ENCODE assay signal across 8 cellular contexts in the genomic region with DNA sequence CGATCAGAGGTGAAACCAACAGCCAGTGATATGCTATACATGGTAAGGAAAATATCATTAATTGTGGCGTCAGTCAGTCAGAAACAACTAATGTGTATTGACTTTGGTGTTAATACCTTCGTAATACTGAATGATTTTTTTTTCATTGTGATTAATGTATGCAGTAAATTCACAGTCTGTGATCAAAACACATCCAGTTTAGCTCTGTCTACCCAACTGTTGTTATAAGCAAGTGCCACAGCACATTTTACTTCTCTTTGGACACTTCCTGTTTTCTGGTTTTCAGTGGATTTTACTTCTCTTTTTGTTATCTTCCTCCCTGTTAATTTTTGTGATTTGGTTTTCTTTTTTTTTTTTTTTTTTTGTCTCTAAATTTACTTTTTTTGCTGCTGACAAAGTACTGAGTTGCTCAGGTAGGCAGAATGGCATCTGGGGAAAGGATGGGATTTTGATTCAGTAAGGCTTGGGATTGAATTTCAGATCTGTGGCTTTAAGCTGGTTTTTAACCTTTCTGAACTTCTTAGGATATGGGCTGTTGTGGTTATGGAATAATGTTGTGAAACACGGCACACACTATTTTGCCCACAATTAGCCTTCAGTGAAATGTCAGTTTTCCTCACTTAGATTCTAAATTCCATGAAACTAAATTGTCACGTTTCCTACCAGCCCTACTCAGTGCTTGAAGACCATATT. TPM values are rescaled to one million over a fixed set of nuclear protein-coding genes. Genes with fewer than 3 reads are reported as not detected.
DNase-seq lines count a peak whose midpoint lies in the region; ATAC-seq and TF ChIP-seq lines count a peak whose summit lies in the region.

No MANE protein-coding gene starts in this region.

- H3K4me3 ChIP-seq in choroid plexus epithelial cell (ENCODE audit: low read depth, low read length) (peak overlapping the region; percentile 63), neural progenitor cell (no peak overlapping the region)

- H3K27me3 Mint-ChIP-seq in nephron progenitor cell (ENCODE audit: low read depth, poor library complexity), result no peaks in the 10 kb centered on the region
- H3K27me3 Mint-ChIP-seq in neural progenitor cell (ENCODE audit: insufficient read depth, low read depth), result peaks cover 4% of the 10 kb centered on the region

- H3K27ac ChIP-seq in neural progenitor cell, result no peak overlapping the region

- H3K27ac Mint-ChIP-seq in nephron progenitor cell (no peak overlapping the region), neural progenitor cell (no peak overlapping the region)

- H2AFZ ChIP-seq in neural progenitor cell (replicated peaks), result no peak overlapping the region

- no peaks in the 10 kb centered on the region for H3K36me3 ChIP-seq in neural progenitor cell

- no peaks in the 10 kb centered on the region for H3K9me3 ChIP-seq in neural progenitor cell (ENCODE audit: low read depth)

- DNase-seq in NCI-H69 (lab: John Stamatoyannopoulos, UW) (peak; percentile 14), choroid plexus epithelial cell (ENCODE audit: low read depth) (peak; percentile 45), nephron progenitor cell (no peak), NCI-H524 (lab: John Stamatoyannopoulos, UW) (no peak), hepatic stellate cell (ENCODE audit: low spot score) (no peak), neural progenitor cell (ENCODE audit: low spot score) (no peak)

- no peaks in the 10 kb centered on the region for H3K79me2 ChIP-seq in neural progenitor cell (ENCODE audit: low read depth)

- H4K20me1 ChIP-seq in neural progenitor cell (ENCODE audit: low read depth), result no peaks in the 10 kb centered on the region

- no peaks in the 10 kb centered on the region for H3F3A ChIP-seq in neural progenitor cell (ENCODE audit: low read depth)

- H3K36me3 Mint-ChIP-seq in nephron progenitor cell (ENCODE audit: low read depth) (no peaks in the 10 kb centered on the region), neural progenitor cell (no peaks in the 10 kb centered on the region)

- no peaks in the 10 kb centered on the region for H3K4me1 ChIP-seq in neural progenitor cell

- no peak for TF ChIP-seq CTCF in choroid plexus epithelial cell (conservative IDR thresholded peaks at IDR 0.05; ENCODE audit: low read depth, low read length)
- no peak for TF ChIP-seq CTCF in nephron progenitor cell (IDR thresholded peaks at IDR 0.05)
- no peak for TF ChIP-seq CTCF in neural progenitor cell (IDR thresholded peaks at IDR 0.05)

- H3K9me3 Mint-ChIP-seq in nephron progenitor cell, result no peaks in the 10 kb centered on the region
- no peaks in the 10 kb centered on the region for H3K9me3 Mint-ChIP-seq in neural progenitor cell

- H3K4me3 Mint-ChIP-seq in nephron progenitor cell (peak overlapping the region; percentile 61), neural progenitor cell (no peak overlapping the region)

- H3K4me2 ChIP-seq in neural progenitor cell, result no peak overlapping the region

- H3K4me1 Mint-ChIP-seq in nephron progenitor cell (peaks cover 42% of the 10 kb centered on the region), neural progenitor cell (peaks cover 14% of the 10 kb centered on the region)

- ATAC-seq in GM18498 (IDR thresholded peaks at IDR 0.05; ENCODE audit: unreplicated experiment), result peak; percentile 27
- ATAC-seq in HG02571 (IDR thresholded peaks at IDR 0.05; ENCODE audit: unreplicated experiment), result peak; percentile 12

- H3K9ac ChIP-seq in neural progenitor cell, result no peak overlapping the region

- no peaks in the 10 kb centered on the region for H3K27me3 ChIP-seq in neural progenitor cell

RNA-seq across cellular contexts. Expression of a gene that starts 0.6 kb away (rescaled TPM):
- total RNA-seq in neural progenitor cell (ENCODE audit: low replicate concordance), result 0.03 and 0.04 TPM in 2 replicates

RNA-seq across cellular contexts. Expression of a gene that starts 30.2 kb away (rescaled TPM):
- 39.4 and 70.0 TPM in 2 replicates for total RNA-seq in neural progenitor cell (ENCODE audit: low replicate concordance)

Comparison
In these comparisons a context has a peak if more than half of its experiments do, and no peak if none do; other contexts are left out.
1. DNase-seq: peak in NCI-H69 (single experiment) and choroid plexus epithelial cell (single experiment); none in nephron progenitor cell (single experiment), NCI-H524 (0 of 2), hepatic stellate cell (single experiment) and neural progenitor cell (single experiment).